In the genomic region with DNA sequence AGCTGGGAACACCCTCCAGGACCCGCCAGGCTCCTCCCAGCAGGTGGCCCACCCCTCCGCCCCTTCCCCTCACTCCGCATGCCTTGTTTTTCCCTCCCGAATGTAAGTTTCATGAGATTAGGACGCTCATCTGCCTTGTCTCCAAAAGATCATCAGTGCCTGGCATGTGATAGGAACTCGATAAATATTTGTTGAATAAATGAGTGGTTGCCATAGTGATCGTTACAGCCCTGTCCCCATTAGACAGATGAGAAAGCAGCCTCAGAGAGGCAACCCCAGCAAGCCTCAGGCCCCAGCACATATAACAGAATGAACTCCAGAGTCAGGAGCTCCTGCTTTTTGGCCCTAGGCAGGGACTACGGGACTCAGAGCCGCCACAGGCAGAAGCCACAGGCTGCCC, we compare ENCODE assay signal across 11 cellular contexts. TPM values are rescaled to one million over a fixed set of nuclear protein-coding genes. Genes with fewer than 3 reads are reported as not detected.
DNase-seq lines count a peak whose midpoint lies in the region; ATAC-seq and TF ChIP-seq lines count a peak whose summit lies in the region.
"Had no signal": no experiment of that assay in that cellular context is flagged by ENCODE, and none has a peak within 500 bp of the region (broad histone marks: within the 10 kb centered on the region; RNA-seq: fewer than 3 reads in every experiment).

No MANE protein-coding gene starts in this region.

- no peak overlapping the region for H2AFZ ChIP-seq in mesenchymal stem cell (ENCODE audit: low read depth, low read length)

- no peak for TF ChIP-seq CTCF in heart right ventricle (IDR thresholded peaks at IDR 0.05)
- no peak for TF ChIP-seq CTCF in adrenal gland (IDR thresholded peaks at IDR 0.05)
- no peak for TF ChIP-seq CTCF in upper lobe of right lung (IDR thresholded peaks at IDR 0.05)

- no peak overlapping the region for H3K4me2 ChIP-seq in mesenchymal stem cell (ENCODE audit: low read length, poor library complexity, severe bottlenecking)

- no peak overlapping the region for H2BK5ac ChIP-seq in mesenchymal stem cell (ENCODE audit: low read depth, low read length, poor library complexity, severe bottlenecking)

- H3K4me1 ChIP-seq in heart right ventricle, result peaks cover 21 to 74% (median 61%) of the 10 kb centered on the region in 9 donors
- peaks cover 54 to 62% of the 10 kb centered on the region in 2 donors for H3K4me1 ChIP-seq in adrenal gland (replicated peaks in 1 of 2)
- peaks cover 81% of the 10 kb centered on the region for H3K4me1 ChIP-seq in mesenchymal stem cell (ENCODE audit: control insufficient read depth, insufficient read depth, low read depth, low read length)
- peaks cover 49% of the 10 kb centered on the region for H3K4me1 ChIP-seq in upper lobe of right lung

- H3K9me3 ChIP-seq in heart right ventricle, result no peaks in the 10 kb centered on the region
- H3K9me3 ChIP-seq in adrenal gland (replicated peaks in 1 of 3), result no peaks in the 10 kb centered on the region
- H3K9me3 ChIP-seq in mesenchymal stem cell (ENCODE audit: control insufficient read depth, low read length), result no peaks in the 10 kb centered on the region
- H3K9me3 ChIP-seq in upper lobe of right lung, result no peaks in the 10 kb centered on the region

- H3K4ac ChIP-seq in mesenchymal stem cell (ENCODE audit: low read depth in 1 of 2, low read length in 2 of 2), result peak overlapping the region; percentile 57 to 66

- H3K14ac ChIP-seq in mesenchymal stem cell (ENCODE audit: low read length in 2 of 2), result no peak overlapping the region

- H3K36me3 ChIP-seq in heart right ventricle (peaks cover 0 to 26% (median 6%) of the 10 kb centered on the region in 9 donors), adrenal gland (replicated peaks in 1 of 2) (peaks cover 0 to 23% of the 10 kb centered on the region in 2 donors), mesenchymal stem cell (ENCODE audit: control insufficient read depth in 1 of 2, insufficient read depth in 2 of 2, low read depth in 1 of 2, low read length in 2 of 2) (peaks cover 24 to 33% of the 10 kb centered on the region in 2 experiments), upper lobe of right lung (peaks cover 17% of the 10 kb centered on the region)

- ATAC-seq in heart right ventricle (no peak), Right ventricle myocardium superior (ENCODE audit: poor library complexity) (no peak), upper lobe of right lung (no peak), GM21526 (IDR thresholded peaks at IDR 0.05; ENCODE audit: low FRiP score, unreplicated experiment) (no peak)

- no peak overlapping the region for H3K23ac ChIP-seq in mesenchymal stem cell (ENCODE audit: low read length in 2 of 2)

- H2BK12ac ChIP-seq in mesenchymal stem cell (ENCODE audit: low read length in 2 of 2), result peak overlapping the region; percentile 26 to 69

- DNase-seq in heart right ventricle (no peak), Right ventricle myocardium superior (no peak), adrenal gland (no peak), mesenchymal stem cell (peak; percentile 21), upper lobe of right lung (no peak), NCI-H1105 treated with DMSO at 0.1 percent for 48 hours (lab: John Stamatoyannopoulos, UW) (no peak), germinal center (ENCODE audit: low spot score) (no peak)
- DNase-seq: midbrain had no signal

- TF ChIP-seq POLR2A in adrenal gland (IDR thresholded peaks at IDR 0.05), result no peak

- H3K4me3 ChIP-seq in heart right ventricle (no peak overlapping the region), adrenal gland (no peak overlapping the region), mesenchymal stem cell (ENCODE audit: insufficient read depth in 1 of 2, low read depth in 1 of 2, low read length in 2 of 2) (no peak overlapping the region), upper lobe of right lung (no peak overlapping the region)

- peak overlapping the region; percentile 88 for H3K9ac ChIP-seq in mesenchymal stem cell (ENCODE audit: low read length)

- H3K27ac ChIP-seq in heart right ventricle, result peak overlapping the region in 9 of 10 donors; percentile 62 to 93 (median 82)
- peak overlapping the region in 4 of 5 donors; percentile 13 to 91 (median 56) for H3K27ac ChIP-seq in adrenal gland
- H3K27ac ChIP-seq in mesenchymal stem cell (ENCODE audit: low read length, poor library complexity, severe bottlenecking), result peak overlapping the region; percentile 56
- H3K27ac ChIP-seq in upper lobe of right lung, result peak overlapping the region; percentile 63

- H2BK120ac ChIP-seq in mesenchymal stem cell (ENCODE audit: low read depth, low read length), result peak overlapping the region; percentile 55

- no peaks in the 10 kb centered on the region for H3K27me3 ChIP-seq in heart right ventricle
- H3K27me3 ChIP-seq in adrenal gland, result no peaks in the 10 kb centered on the region
- no peaks in the 10 kb centered on the region for H3K27me3 ChIP-seq in mesenchymal stem cell (ENCODE audit: control insufficient read depth in 1 of 2, insufficient read depth in 1 of 2, low read length in 2 of 2)
- no peaks in the 10 kb centered on the region for H3K27me3 ChIP-seq in upper lobe of right lung

- peak overlapping the region; percentile 49 to 78 for H3K18ac ChIP-seq in mesenchymal stem cell (ENCODE audit: low read depth in 1 of 2, low read length in 2 of 2)

- H2AK5ac ChIP-seq in mesenchymal stem cell (ENCODE audit: low read length, severe bottlenecking), result peak overlapping the region; percentile 42

- intact Hi-C loops in heart right ventricle (cut with DNase I) (no loop called here), Right ventricle myocardium superior (cut with DNase I) (no loop called here), adrenal gland (cut with DNase I) (no loop called here), upper lobe of right lung (cut with DNase I) (no loop called here)

- H4K8ac ChIP-seq in mesenchymal stem cell (ENCODE audit: low read length), result peak overlapping the region; percentile 52

- H2BK15ac ChIP-seq in mesenchymal stem cell (ENCODE audit: low read depth, poor library complexity, severe bottlenecking), result peak overlapping the region; percentile 63

- H3K79me1 ChIP-seq in mesenchymal stem cell (replicated peaks; ENCODE audit: low read length, poor library complexity, severe bottlenecking), result peaks cover 7% of the 10 kb centered on the region

- H4K91ac ChIP-seq in mesenchymal stem cell (ENCODE audit: low read length), result peak overlapping the region; percentile 74

- WGBS in heart right ventricle, 2 donors, result 64 to 80% methylated on average over 9 of the region's 9 CpGs
- WGBS in adrenal gland, 4 donors, result 71 to 79% (median 75%) methylated on average over 8 to 9 of the region's 9 CpGs
- 81% methylated on average over 9 of the region's 9 CpGs for WGBS in mesenchymal stem cell

RNA-seq across cellular contexts. Expression of gene CAMKK1, which starts 5.0 kb away (rescaled TPM):
- 1 to 10 TPM; 1.8 to 5.7 (median 3.7) TPM for total RNA-seq in heart right ventricle
- 1 to 10 TPM; 2.6 to 2.8 TPM for polyA plus RNA-seq in heart right ventricle
- 4.0 TPM for total RNA-seq in Right ventricle myocardium superior
- total RNA-seq in adrenal gland, result 10 to 100 TPM in 6 of 8 donors, 1 to 10 TPM in 2; 6.0 to 17.9 (median 10.8) TPM
- polyA plus RNA-seq in adrenal gland, result 10 to 100 TPM in 2 of 3 donors, 1 to 10 TPM in 1; 6.9 to 28.2 (median 10.6) TPM
- polyA plus RNA-seq in mesenchymal stem cell (2013, experiment 1 of 2), result 3.0 TPM
- 2.6 TPM for polyA plus RNA-seq in mesenchymal stem cell (2013, experiment 2 of 2)
- total RNA-seq in upper lobe of right lung, result 10.1 TPM

RNA-seq across cellular contexts. Expression of gene P2RX1, which starts 28.5 kb away (rescaled TPM):
- total RNA-seq in heart right ventricle (1 to 10 TPM in 4 of 10 donors, under 1 TPM in 6; 0.27 to 2.6 (median 0.49) TPM), Right ventricle myocardium superior (0.08 TPM), adrenal gland (1 to 10 TPM in 4 of 8 donors, under 1 TPM in 4; 0.42 to 2.1 (median 0.92) TPM), upper lobe of right lung (6.8 TPM)
- polyA plus RNA-seq in heart right ventricle (under 1 TPM; 0.37 to 0.99 TPM), adrenal gland (1 to 10 TPM in 2 of 3 donors, under 1 TPM in 1; 0.59 to 8.6 (median 3.3) TPM)
- polyA plus RNA-seq in mesenchymal stem cell (2013, experiment 1 of 2), result 0.47 TPM
- polyA plus RNA-seq in mesenchymal stem cell (2013, experiment 2 of 2), result 0.49 TPM
- total RNA-seq: activated CD8-positive, alpha-beta memory T cell treated with anti-CD3 and anti-CD28 coated beads for 36 hours; endodermal cell had no signal

RNA-seq across cellular contexts. Expression of gene NCBP3, which starts 41.8 kb away (rescaled TPM):
- 10 to 100 TPM; 14.6 to 30.9 (median 23.1) TPM for total RNA-seq in heart right ventricle
- 10 to 100 TPM in 1 of 2 donors, 1 to 10 TPM in 1; 7.3 to 20.0 TPM for polyA plus RNA-seq in heart right ventricle
- 13.8 TPM for total RNA-seq in Right ventricle myocardium superior
- 10 to 100 TPM; 11.0 to 30.3 (median 21.5) TPM for total RNA-seq in adrenal gland
- polyA plus RNA-seq in adrenal gland, result 10 to 100 TPM; 21.9 to 36.6 (median 22.8) TPM
- polyA plus RNA-seq in mesenchymal stem cell (2013, experiment 1 of 2), result 20.3 TPM
- 19.5 TPM for polyA plus RNA-seq in mesenchymal stem cell (2013, experiment 2 of 2)
- 34.9 TPM for total RNA-seq in upper lobe of right lung
